Comparison of ENCODE assay signal across 1 cellular context in genomic region chr21:29074007-29074376, GRCh38.
TF ChIP-seq lines count a peak whose summit lies in the region.

No MANE protein-coding gene starts in this region.

TF ChIP-seq in HepG2, 621 proteins besides CTCF, POLR2A, EP300 and RAD21:
- TF ChIP-seq ZNF513 (CRISPR knock-in tag; conservative IDR thresholded peaks at IDR 0.05) (no peak), ZBTB37 (CRISPR knock-in tag; IDR thresholded peaks at IDR 0.05) (peak; percentile 41; the same call in 1 of the 2 replicates), ZNF281 (CRISPR knock-in tag; IDR thresholded peaks at IDR 0.05; ENCODE audit: borderline replicate concordance) (0 out of 2 replicates have a peak, but pooled peaks have one; percentile 1), TBL1XR1 (IDR thresholded peaks at IDR 0.05; ENCODE audit: borderline replicate concordance, low read length, partially characterized antibody) (peak; percentile 8), ZBTB4 (CRISPR knock-in tag; IDR thresholded peaks at IDR 0.05; ENCODE audit: borderline replicate concordance) (no peak), ZFP36 (IDR thresholded peaks at IDR 0.05; ENCODE audit: borderline replicate concordance, low read depth, low read length, partially characterized antibody) (no peak), MYPOP (CRISPR knock-in tag; IDR thresholded peaks at IDR 0.05) (0 out of 2 replicates have a peak, but pooled peaks have one; percentile 8), JUNB (CRISPR knock-in tag; IDR thresholded peaks at IDR 0.05; ENCODE audit: borderline replicate concordance) (peak; percentile 27; the same call in 1 of the 2 replicates), ATF7 (IDR thresholded peaks at IDR 0.05) (no peak), ATF7 (CRISPR knock-in tag; IDR thresholded peaks at IDR 0.05) (no peak), RFXAP (CRISPR knock-in tag; IDR thresholded peaks at IDR 0.05; ENCODE audit: borderline replicate concordance) (no peak)
TF ChIP-seq in HepG2: peak in this region for 5.
